In the genomic region with DNA sequence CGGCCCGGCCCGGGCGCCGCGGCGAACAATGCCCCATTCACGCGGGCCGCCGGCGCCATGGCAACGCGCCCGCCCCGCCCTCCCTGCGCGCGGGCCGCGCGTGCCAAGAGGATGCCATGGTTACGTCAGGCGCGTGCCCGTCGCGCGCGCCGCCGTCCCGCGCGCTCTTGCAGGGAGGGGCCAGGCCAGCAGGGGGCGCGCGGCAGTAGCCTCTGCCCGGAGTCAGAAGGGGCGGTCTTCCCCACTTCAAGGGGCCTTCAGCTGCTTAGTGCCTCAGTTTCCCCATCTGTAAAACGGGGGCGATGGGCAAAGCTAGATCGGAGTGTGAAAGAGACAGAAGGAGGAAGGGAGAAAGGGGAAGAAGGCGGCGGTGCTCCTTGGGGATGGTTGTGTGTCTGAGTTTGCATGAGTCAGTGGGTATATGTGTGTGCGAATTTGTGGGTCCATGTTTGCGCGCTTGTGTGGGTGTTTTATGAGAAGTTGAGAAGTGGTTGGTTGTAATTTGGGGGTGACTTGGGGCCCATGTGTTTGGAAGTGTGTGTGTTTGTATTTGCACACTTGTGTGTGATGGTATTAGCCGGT, we compare ENCODE assay signal across 8 cellular contexts. TPM values are rescaled to one million over a fixed set of nuclear protein-coding genes. Genes with fewer than 3 reads are reported as not detected.
DNase-seq lines count a peak whose midpoint lies in the region; ATAC-seq and TF ChIP-seq lines count a peak whose summit lies in the region.

No MANE protein-coding gene starts in this region.

- ATAC-seq in DND-41 (ENCODE audit: insufficient read depth, low read depth): peak; percentile 80
- no peak for ATAC-seq in HG02840 (IDR thresholded peaks at IDR 0.05; ENCODE audit: low FRiP score, unreplicated experiment)

- H3K9ac ChIP-seq in DND-41 (ENCODE audit: low read depth, low read length) (peak overlapping the region; percentile 44), HUES6 (ENCODE audit: low read length) (no peak overlapping the region)

- TF ChIP-seq CTCF in DND-41 (IDR thresholded peaks at IDR 0.05; ENCODE audit: borderline replicate concordance, extremely low read depth, low read length, poor library complexity, severe bottlenecking) (peak; percentile 95), RWPE1 (conservative IDR thresholded peaks at IDR 0.05; ENCODE audit: low read depth) (peak; percentile 96)

- CTCF ChIA-PET in RWPE1 (lab: Yijun Ruan, JAX): interaction anchor here (0.6 to 2.5 kb wide), 7 partner anchors 48 to 118 kb away, joined by 3 to 22 read pairs (median 4); no protein-coding TSS in a partner anchor

- H3K9me3 ChIP-seq in DND-41 (ENCODE audit: insufficient read depth, low read length, severe bottlenecking) (no peaks in the 10 kb centered on the region), HUES6 (ENCODE audit: control insufficient read depth, insufficient read depth, low read depth, low read length) (no peaks in the 10 kb centered on the region)

- H4K20me1 ChIP-seq in DND-41 (ENCODE audit: insufficient read depth, low read length): no peaks in the 10 kb centered on the region

- peak overlapping the region; percentile 77 for H3K4me2 ChIP-seq in DND-41 (ENCODE audit: insufficient read depth, low read length)

- no peaks in the 10 kb centered on the region for H3K79me2 ChIP-seq in DND-41 (ENCODE audit: insufficient read depth, low read length)

- H3K36me3 ChIP-seq in DND-41 (ENCODE audit: insufficient read depth, low read length) (no peaks in the 10 kb centered on the region), HUES6 (ENCODE audit: control insufficient read depth, insufficient read depth, low read length) (no peaks in the 10 kb centered on the region)

- peaks cover 9% of the 10 kb centered on the region for H3K4me1 ChIP-seq in DND-41 (ENCODE audit: insufficient read depth, low read length)
- H3K4me1 ChIP-seq in HUES6 (ENCODE audit: control insufficient read depth, insufficient read depth, low read length): peaks cover 10% of the 10 kb centered on the region; the same call in 1 of the 2 replicates

- POLR2A ChIA-PET in RWPE1 (lab: Yijun Ruan, JAX; ENCODE audit: low non-redundant PET): no interaction called here

- peaks cover 4% of the 10 kb centered on the region for H3K27me3 ChIP-seq in DND-41 (ENCODE audit: insufficient read depth, low read length, poor library complexity)
- H3K27me3 ChIP-seq in HUES6 (ENCODE audit: control insufficient read depth, insufficient read depth, low read length): peaks cover 68% of the 10 kb centered on the region

- peak overlapping the region; percentile 65; the same call in 1 of the 2 replicates for H2AFZ ChIP-seq in DND-41 (ENCODE audit: low read depth, low read length)

- H3K27ac ChIP-seq in DND-41 (ENCODE audit: low read length): no peak overlapping the region
- no peak overlapping the region for H3K27ac ChIP-seq in HUES6 (ENCODE audit: low read depth, low read length)
- H3K27ac ChIP-seq in RWPE1: peak overlapping the region; percentile 30
- peak overlapping the region; percentile 94 for H3K27ac ChIP-seq in substantia nigra (ENCODE audit: low read depth, low read length, poor library complexity, severe bottlenecking)

- H3K4me3 ChIP-seq in DND-41 (ENCODE audit: low read depth in 1 of 2, low read length in 2 of 2) (peak overlapping the region in 1 of 2 experiments; percentile 55; a peak in 3 of 4 replicates), HUES6 (ENCODE audit: low read depth, low read length) (peak overlapping the region; percentile 55; the same call in 1 of the 2 replicates)

- DNase-seq in DND-41 (peak; percentile 82), RWPE1 (ENCODE audit: low spot score) (peak; percentile 81), foreskin melanocyte (peak; percentile 58), occipital lobe (lab: John Stamatoyannopoulos, UW) (peak; percentile 68), substantia nigra (lab: John Stamatoyannopoulos, UW) (peak in 46 of 49 donors; percentile 30 to 94 (median 78))
- DNase-seq in activated T-helper 9 cell treated with anti-CD3 and anti-CD28 coated beads, Interleukin-2, amount 50 U/mL, for 16 hours (ENCODE audit: low read depth): peak; percentile 75

RNA-seq across cellular contexts. Expression of a gene that starts 11.6 kb away (rescaled TPM):
- total RNA-seq in occipital lobe: 124 TPM

RNA-seq across cellular contexts. Expression of a gene that starts 14.3 kb away (rescaled TPM):
- total RNA-seq in occipital lobe: not detected

RNA-seq across cellular contexts. Expression of a gene that starts 26.6 kb away (rescaled TPM):
- 13.3 TPM for total RNA-seq in occipital lobe

RNA-seq across cellular contexts. Expression of a gene that starts 38.0 kb away (rescaled TPM):
- total RNA-seq in occipital lobe: 21.8 TPM

RNA-seq across cellular contexts. Expression of a gene that starts 45.2 kb away (rescaled TPM):
- total RNA-seq in occipital lobe: 280 TPM

Comparison
In these comparisons a context has a peak if more than half of its experiments do, and no peak if none do; other contexts are left out.
1. H3K27ac ChIP-seq: peak in RWPE1 (single experiment) and substantia nigra (single experiment); none in DND-41 (single experiment) and HUES6 (single experiment).
2. Peak in every context shown above with its lines, with median percentiles within 50 percentile points of each other: DNase-seq.